Comparison of ENCODE assay signal across 9 cellular contexts in the genomic region with DNA sequence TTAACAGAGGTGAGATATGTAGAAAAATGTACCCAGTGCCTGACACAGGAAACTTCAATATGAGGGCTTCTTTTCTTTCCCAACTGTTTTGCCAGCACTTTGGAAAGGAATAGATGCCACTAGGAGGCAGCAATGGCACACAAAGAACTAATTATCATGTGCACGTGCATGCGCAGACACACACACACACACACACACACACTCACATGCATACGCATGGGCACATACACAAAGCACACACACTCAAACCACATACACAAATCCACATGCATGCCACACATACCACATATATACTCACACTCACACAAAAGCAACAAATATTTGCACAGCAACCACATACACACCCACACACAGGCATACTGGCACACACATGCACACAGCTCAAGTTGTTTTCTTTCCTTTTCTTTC. TPM values are rescaled to one million over a fixed set of nuclear protein-coding genes. Genes with fewer than 3 reads are reported as not detected.
DNase-seq lines count a peak whose midpoint lies in the region; ATAC-seq and TF ChIP-seq lines count a peak whose summit lies in the region.
"Had no signal": no experiment of that assay in that cellular context is flagged by ENCODE, and none has a peak within 500 bp of the region (broad histone marks: within the 10 kb centered on the region; RNA-seq: fewer than 3 reads in every experiment).

No MANE protein-coding gene starts in this region.

- no peak for TF ChIP-seq POLR2A in body of pancreas (IDR thresholded peaks at IDR 0.05)

- H3K4me1 ChIP-seq in body of pancreas, result no peaks in the 10 kb centered on the region

- WGBS in body of pancreas, 2 donors, result 0% methylated on average over 3 of the region's 3 CpGs

- DNase-seq in DMS114 treated with DMSO at 0.1 percent for 48 hours (lab: John Stamatoyannopoulos, UW; ENCODE audit: unreplicated experiment), result peak; percentile 46
- DNase-seq in Kasumi-1 (lab: John Stamatoyannopoulos, UW), result peak; percentile 87 to 89
- peak; percentile 38 for DNase-seq in RWPE1 (ENCODE audit: low spot score)
- DNase-seq in body of pancreas, result peak; percentile 61 to 83 (median 68)
- DNase-seq in kidney epithelial cell (ENCODE audit: low read depth), result peak; percentile 16
- peak; percentile 15 to 37 for DNase-seq in stimulated activated CD4-positive, alpha-beta T cell treated with anti-CD3 and anti-CD28 coated beads, Interleukin-4, amount 100 ng/mL, for 4 hours

- H3K27ac ChIP-seq in RWPE1 (no peak overlapping the region), body of pancreas (peak overlapping the region in 1 of 4 donors; percentile 5)

- CTCF ChIA-PET in RWPE1 (lab: Yijun Ruan, JAX), result interaction anchor here (0.6 to 0.7 kb wide), 3 partner anchors 180 to 425 kb away, joined by 3 read pairs; no protein-coding TSS in a partner anchor

- POLR2A ChIA-PET in RWPE1 (lab: Yijun Ruan, JAX; ENCODE audit: low non-redundant PET), result no interaction called here

- intact Hi-C loops in body of pancreas (cut with DNase I), result no loop called here

- H3K36me3 ChIP-seq in body of pancreas (replicated peaks in 1 of 2; ENCODE audit: insufficient read depth in 1 of 2, low read depth in 2 of 2), result no peaks in the 10 kb centered on the region
- no peaks in the 10 kb centered on the region for H3K36me3 ChIP-seq in kidney epithelial cell (ENCODE audit: control insufficient read depth, insufficient read depth, low read length)

- H3K4me3 ChIP-seq in body of pancreas (no peak overlapping the region), kidney epithelial cell (ENCODE audit: low read depth, low read length) (no peak overlapping the region)

- TF ChIP-seq CTCF in RWPE1 (conservative IDR thresholded peaks at IDR 0.05; ENCODE audit: low read depth) (peak; percentile 75), body of pancreas (IDR thresholded peaks at IDR 0.05) (peak; percentile 41 to 98 (median 72)), kidney epithelial cell (IDR thresholded peaks at IDR 0.05; ENCODE audit: insufficient read depth, low read length, poor library complexity, severe bottlenecking) (peak; percentile 77)

- peak; percentile 84 for ATAC-seq in body of pancreas
- ATAC-seq in GM21390 (IDR thresholded peaks at IDR 0.05; ENCODE audit: unreplicated experiment), result no peak
- ATAC-seq in GM18520 (IDR thresholded peaks at IDR 0.05; ENCODE audit: unreplicated experiment), result no peak

- H3K9me3 ChIP-seq in body of pancreas, result no peaks in the 10 kb centered on the region

- H3K27me3 ChIP-seq in body of pancreas (no peaks in the 10 kb centered on the region), kidney epithelial cell (ENCODE audit: control insufficient read depth, insufficient read depth, low read length) (no peaks in the 10 kb centered on the region)

RNA-seq across cellular contexts. Expression of gene CEP112, which starts 8.8 kb away (rescaled TPM):
- total RNA-seq in body of pancreas (10 to 100 TPM in 1 of 2 donors, 1 to 10 TPM in 1; 5.2 to 10.2 TPM), kidney epithelial cell (5.1 and 6.5 TPM in 2 replicates)

RNA-seq across cellular contexts. Expression of gene APOH, which starts 28.5 kb away (rescaled TPM):
- total RNA-seq in body of pancreas, result 10 to 100 TPM in 1 of 2 donors, 1 to 10 TPM in 1; 5.4 to 22.1 TPM
- total RNA-seq in kidney epithelial cell, result not detected in 2 replicates
- total RNA-seq: activated CD8-positive, alpha-beta memory T cell treated with anti-CD3 and anti-CD28 coated beads for 36 hours had no signal

Comparison
In these comparisons a context has a peak if more than half of its experiments do, and no peak if none do; other contexts are left out.
1. DNase-seq: peak in every context shown above with its lines; median percentile 88 in Kasumi-1; 68 in body of pancreas; 46 in DMS114 treated with DMSO at 0.1 percent for 48 hours; 38 in RWPE1; 26 in stimulated activated CD4-positive, alpha-beta T cell treated with anti-CD3 and anti-CD28 coated beads, Interleukin-4, amount 100 ng/mL, for 4 hours; 16 in kidney epithelial cell.